In genomic region chrX:9797961-9798360, GRCh38 we compare ENCODE assay signal across 21 cellular contexts. TPM values are rescaled to one million over a fixed set of nuclear protein-coding genes. Genes with fewer than 3 reads are reported as not detected.
"Had no signal": no experiment of that assay in that cellular context is flagged by ENCODE, and none has a peak within 500 bp of the region (broad histone marks: within the 10 kb centered on the region; RNA-seq: fewer than 3 reads in every experiment).

No MANE protein-coding gene starts in this region.

- H3K4me3 ChIP-seq: body of pancreas, cardiac muscle cell, gastrocnemius medialis, lower lobe of right lung, thyroid gland had no signal

- ATAC-seq: activated CD8-positive, alpha-beta T cell treated with anti-CD3 and anti-CD28 coated beads, Interleukin-2, amount 10 ng/mL, durations not matched to agents 7 days and 5 days; body of pancreas; esophagus mucosa; gastrocnemius medialis; left cardiac atrium; lower lobe of right lung; T-cell had no signal

- H3K4me1 ChIP-seq: body of pancreas, gastrocnemius medialis, lower lobe of right lung, thyroid gland had no signal

- FAIRE-seq: islet of Langerhans had no signal

- H3K27me3 ChIP-seq: body of pancreas, cardiac muscle cell, gastrocnemius medialis, thyroid gland had no signal

- DNase-seq: activated CD4-positive, alpha-beta T cell treated with anti-CD3 and anti-CD28 coated beads, Interleukin-2, amount 50 U/mL, for 1 hour; activated CD4-positive, CD25-positive, alpha-beta regulatory T cell treated with anti-CD3 and anti-CD28 coated beads, Interleukin-2, amount 50 U/mL, for 72 hours; activated CD8-positive, alpha-beta T cell treated with anti-CD3 and anti-CD28 coated beads, Interleukin-2, amount 10 ng/mL, durations not matched to agents 7 days and 5 days; activated gamma-delta T cell treated with Interleukin-2 at 50 U/mL for 16 hours; anterior cingulate cortex; body of pancreas; effector memory CD4-positive, alpha-beta T cell; gastrocnemius medialis; hypothalamus; left cardiac atrium; lower lobe of right lung; mesendoderm; naive B cell; stimulated activated CD4-positive, alpha-beta T cell treated with anti-CD3 and anti-CD28 coated beads, Interleukin-12 subunit alpha, Interleukin-12 subunit beta, amount 100 ng/mL, for 4 hours; substantia nigra; T-cell; thyroid gland had no signal

- H3K36me3 ChIP-seq: cardiac muscle cell, gastrocnemius medialis, lower lobe of right lung, thyroid gland had no signal

- H3K27ac ChIP-seq: body of pancreas, cardiac muscle cell, gastrocnemius medialis, lower lobe of right lung, thyroid gland, VCaP had no signal

- H3K9me3 ChIP-seq: body of pancreas, lower lobe of right lung, thyroid gland had no signal

RNA-seq across cellular contexts. Expression of gene SHROOM2, which starts 11.7 kb away (rescaled TPM):
- total RNA-seq: activated CD8-positive, alpha-beta T cell treated with anti-CD3 and anti-CD28 coated beads, Interleukin-2, amount 10 ng/mL, durations not matched to agents 7 days and 5 days had no signal

RNA-seq across cellular contexts. Expression of gene GPR143, which starts 32.3 kb away (rescaled TPM):
- total RNA-seq: activated CD8-positive, alpha-beta T cell treated with anti-CD3 and anti-CD28 coated beads, Interleukin-2, amount 10 ng/mL, durations not matched to agents 7 days and 5 days; gastrocnemius medialis; T-cell had no signal
